14 cellular contexts compared by ENCODE assay signal in the genomic region with DNA sequence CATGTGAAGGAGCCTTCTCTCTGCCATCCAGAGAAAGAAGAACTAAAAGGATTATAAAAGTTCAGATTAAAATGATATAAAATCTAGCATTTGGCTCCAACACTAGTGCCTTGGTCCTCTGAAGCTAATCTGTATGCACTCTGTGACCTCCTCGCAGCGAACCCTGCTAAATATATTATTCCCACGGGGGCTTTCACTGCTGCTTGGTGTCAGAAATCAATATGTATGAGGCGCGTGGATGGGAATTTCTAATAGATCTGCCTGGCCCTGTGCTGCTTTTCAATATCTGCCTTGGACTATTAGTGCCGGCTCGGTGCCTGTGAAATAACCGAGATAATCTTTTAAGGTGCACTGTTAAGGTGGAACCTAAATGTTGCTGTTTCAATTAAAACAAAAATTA.
A peak's percentile ranks its signal among the peaks of the same experiment; 100 is the strongest.
DNase-seq lines count a peak whose midpoint lies in the region; TF ChIP-seq lines count a peak whose summit lies in the region.
"Had no signal": no experiment of that assay in that cellular context is flagged by ENCODE, and none has a peak within 500 bp of the region (broad histone marks: within the 10 kb centered on the region; RNA-seq: fewer than 3 reads in every experiment).

No MANE protein-coding gene starts in this region.

- H3K27ac ChIP-seq in breast epithelium (no peak overlapping the region), neural cell (ENCODE audit: low read length) (peak overlapping the region; percentile 97)
- H3K27ac ChIP-seq: epithelial cell of prostate had no signal

- no peaks in the 10 kb centered on the region for H3K4me1 ChIP-seq in breast epithelium

- H3K79me2 ChIP-seq in neural cell (replicated peaks; ENCODE audit: insufficient read depth, low read length), result no peaks in the 10 kb centered on the region

- H3K4me3 Mint-ChIP-seq in MCF 10A (ENCODE audit: unreplicated experiment) (no peak overlapping the region), type B pancreatic cell (peak overlapping the region; percentile 68)
- no peak overlapping the region for H3K4me3 Mint-ChIP-seq in activated CD4-positive, alpha-beta memory T cell treated with anti-CD3 and anti-CD28 coated beads, Interleukin-2, amount 10 ng/mL, durations not matched to agents 7 days and 5 days
- H3K4me3 Mint-ChIP-seq: activated naive CD8-positive, alpha-beta T cell had no signal

- TF ChIP-seq EP300 in neural cell (conservative IDR thresholded peaks at IDR 0.05; ENCODE audit: poor library complexity, severe bottlenecking), result peak; percentile 80

- POLR2A ChIA-PET in MCF 10A (lab: Yijun Ruan, JAX), result no interaction called here
- POLR2A ChIA-PET in activated CD4-positive, alpha-beta memory T cell treated with anti-CD3 and anti-CD28 coated beads, Interleukin-2, amount 10 ng/mL, durations not matched to agents 7 days and 5 days (lab: Charles Lee), result no interaction called here

- no peak for TF ChIP-seq POLR2A in breast epithelium (IDR thresholded peaks at IDR 0.05)

- peak overlapping the region; percentile 3 to 39 (median 34) for H3K4me3 ChIP-seq in breast epithelium
- H3K4me3 ChIP-seq in fibroblast of villous mesenchyme (ENCODE audit: low read depth, low read length), result peak overlapping the region; percentile 33
- H3K4me3 ChIP-seq in neural cell (ENCODE audit: low read length), result peak overlapping the region; percentile 61
- no peak overlapping the region for H3K4me3 ChIP-seq in foreskin fibroblast (ENCODE audit: low read depth in 1 of 2, low read length in 2 of 2)

- H3K27me3 ChIP-seq in breast epithelium (no peaks in the 10 kb centered on the region), neural cell (ENCODE audit: insufficient read depth, low read depth, low read length) (no peaks in the 10 kb centered on the region)

- no peaks in the 10 kb centered on the region for H3K9me2 ChIP-seq in neural cell (ENCODE audit: insufficient read depth, low read length)

- H3K36me3 ChIP-seq in breast epithelium (no peaks in the 10 kb centered on the region), neural cell (ENCODE audit: insufficient read depth, low read length) (no peaks in the 10 kb centered on the region)

- H2AFZ ChIP-seq in neural cell (ENCODE audit: low read depth, low read length), result no peak overlapping the region

- H3K4me1 Mint-ChIP-seq in MCF 10A (ENCODE audit: insufficient read depth, unreplicated experiment), result no peaks in the 10 kb centered on the region
- H3K4me1 Mint-ChIP-seq in type B pancreatic cell (ENCODE audit: unreplicated experiment), result peaks cover 24% of the 10 kb centered on the region
- no peaks in the 10 kb centered on the region for H3K4me1 Mint-ChIP-seq in activated CD4-positive, alpha-beta memory T cell treated with anti-CD3 and anti-CD28 coated beads, Interleukin-2, amount 10 ng/mL, durations not matched to agents 7 days and 5 days

- H3K9me3 Mint-ChIP-seq in MCF 10A (ENCODE audit: unreplicated experiment) (peaks cover 17% of the 10 kb centered on the region), type B pancreatic cell (peaks cover 5% of the 10 kb centered on the region)
- no peaks in the 10 kb centered on the region for H3K9me3 Mint-ChIP-seq in activated CD4-positive, alpha-beta memory T cell treated with anti-CD3 and anti-CD28 coated beads, Interleukin-2, amount 10 ng/mL, durations not matched to agents 7 days and 5 days

- H3K27ac Mint-ChIP-seq in MCF 10A (ENCODE audit: low read depth, unreplicated experiment) (no peak overlapping the region), type B pancreatic cell (no peak overlapping the region)
- H3K27ac Mint-ChIP-seq in activated CD4-positive, alpha-beta memory T cell treated with anti-CD3 and anti-CD28 coated beads, Interleukin-2, amount 10 ng/mL, durations not matched to agents 7 days and 5 days, result no peak overlapping the region
- H3K27ac Mint-ChIP-seq: activated naive CD8-positive, alpha-beta T cell had no signal

- peak; percentile 35 for TF ChIP-seq RAD21 in neural cell (conservative IDR thresholded peaks at IDR 0.05)

- no peak for TF ChIP-seq CTCF in breast epithelium (IDR thresholded peaks at IDR 0.05)
- no peak for TF ChIP-seq CTCF in MCF 10A (IDR thresholded peaks at IDR 0.05; ENCODE audit: unreplicated experiment)
- no peak for TF ChIP-seq CTCF in fibroblast of villous mesenchyme (IDR thresholded peaks at IDR 0.05; ENCODE audit: insufficient read depth, low read depth, low read length)
- TF ChIP-seq CTCF in neural cell (IDR thresholded peaks at IDR 0.05; ENCODE audit: poor library complexity, severe bottlenecking), result no peak
- TF ChIP-seq CTCF in type B pancreatic cell (conservative IDR thresholded peaks at IDR 0.05), result no peak
- TF ChIP-seq CTCF in foreskin fibroblast (IDR thresholded peaks at IDR 0.05; ENCODE audit: low read depth, low read length), result no peak

- BruUV-seq in MCF 10A (replicated peaks; lab: Mats Ljungman, UMichigan), result no TSS peak

- peaks cover 15% of the 10 kb centered on the region for H3F3A ChIP-seq in neural cell (ENCODE audit: insufficient read depth, low read length, poor library complexity, severe bottlenecking)

- H4K20me1 ChIP-seq in neural cell (ENCODE audit: insufficient read depth), result no peaks in the 10 kb centered on the region

- CTCF ChIA-PET in MCF 10A (lab: Yijun Ruan, JAX), result no interaction called here
- CTCF ChIA-PET in activated CD4-positive, alpha-beta memory T cell treated with anti-CD3 and anti-CD28 coated beads, Interleukin-2, amount 10 ng/mL, durations not matched to agents 7 days and 5 days (lab: Charles Lee), result no interaction called here

- H3K9ac ChIP-seq in neural cell (ENCODE audit: low read length), result peak overlapping the region; percentile 75

- peak overlapping the region; percentile 94 for H3K4me2 ChIP-seq in neural cell (ENCODE audit: low read length)

- no peaks in the 10 kb centered on the region for H3K36me3 Mint-ChIP-seq in MCF 10A (ENCODE audit: insufficient read depth, unreplicated experiment)
- no peaks in the 10 kb centered on the region for H3K36me3 Mint-ChIP-seq in type B pancreatic cell
- no peaks in the 10 kb centered on the region for H3K36me3 Mint-ChIP-seq in activated CD4-positive, alpha-beta memory T cell treated with anti-CD3 and anti-CD28 coated beads, Interleukin-2, amount 10 ng/mL, durations not matched to agents 7 days and 5 days (ENCODE audit: low read depth)
- H3K36me3 Mint-ChIP-seq: activated naive CD8-positive, alpha-beta T cell had no signal

- intact Hi-C loops in breast epithelium (cut with DNase I; ENCODE audit: low total_unique reads), result no loop called here
- intact Hi-C loops in MCF 10A (cut with micrococcal nuclease), result no loop called here

- H3K9me3 ChIP-seq in breast epithelium, result no peaks in the 10 kb centered on the region
- no peaks in the 10 kb centered on the region for H3K9me3 ChIP-seq in neural cell (ENCODE audit: low read length)

- no peak for DNase-seq in breast epithelium (ENCODE audit: low spot score in 2 of 2)
- DNase-seq in MCF 10A (ENCODE audit: unreplicated experiment), result no peak
- DNase-seq in fibroblast of villous mesenchyme (ENCODE audit: low read depth), result no peak
- DNase-seq in type B pancreatic cell (ENCODE audit: extremely low spot score, unreplicated experiment), result no peak
- DNase-seq in SKM-1 (lab: John Stamatoyannopoulos, UW; ENCODE audit: unreplicated experiment), result no peak
- DNase-seq in foreskin fibroblast, result no peak
- no peak for DNase-seq in activated CD4-positive, alpha-beta memory T cell treated with anti-CD3 and anti-CD28 coated beads, Interleukin-2, amount 10 ng/mL, durations not matched to agents 7 days and 5 days
- DNase-seq: activated CD4-positive, CD25-positive, alpha-beta regulatory T cell treated with anti-CD3 and anti-CD28 coated beads, Interleukin-2, amount 50 U/mL, for 72 hours; mesendoderm; NCI-H1417 treated with DMSO at 0.1 percent for 48 hours; SHP77 had no signal

- H3K27me3 Mint-ChIP-seq in MCF 10A (ENCODE audit: insufficient read depth, unreplicated experiment) (no peaks in the 10 kb centered on the region), type B pancreatic cell (peaks cover 9% of the 10 kb centered on the region)
- H3K27me3 Mint-ChIP-seq in activated CD4-positive, alpha-beta memory T cell treated with anti-CD3 and anti-CD28 coated beads, Interleukin-2, amount 10 ng/mL, durations not matched to agents 7 days and 5 days, result no peaks in the 10 kb centered on the region
- H3K27me3 Mint-ChIP-seq: activated naive CD8-positive, alpha-beta T cell had no signal

TF ChIP-seq in neural cell, 6 proteins besides CTCF, POLR2A, EP300 and RAD21:
- TF ChIP-seq SMC3 (conservative IDR thresholded peaks at IDR 0.05; ENCODE audit: poor library complexity) (peak; percentile 36), EZH2 (IDR thresholded peaks at IDR 0.05; ENCODE audit: borderline replicate concordance, insufficient read depth, low read length, poor library complexity, severe bottlenecking) (no peak), POLR2AphosphoS5 (IDR thresholded peaks at IDR 0.05) (peak; percentile 61), MXI1 (conservative IDR thresholded peaks at IDR 0.05; ENCODE audit: poor library complexity, severe bottlenecking) (peak; percentile 64)
- TF ChIP-seq, protein P1, sequence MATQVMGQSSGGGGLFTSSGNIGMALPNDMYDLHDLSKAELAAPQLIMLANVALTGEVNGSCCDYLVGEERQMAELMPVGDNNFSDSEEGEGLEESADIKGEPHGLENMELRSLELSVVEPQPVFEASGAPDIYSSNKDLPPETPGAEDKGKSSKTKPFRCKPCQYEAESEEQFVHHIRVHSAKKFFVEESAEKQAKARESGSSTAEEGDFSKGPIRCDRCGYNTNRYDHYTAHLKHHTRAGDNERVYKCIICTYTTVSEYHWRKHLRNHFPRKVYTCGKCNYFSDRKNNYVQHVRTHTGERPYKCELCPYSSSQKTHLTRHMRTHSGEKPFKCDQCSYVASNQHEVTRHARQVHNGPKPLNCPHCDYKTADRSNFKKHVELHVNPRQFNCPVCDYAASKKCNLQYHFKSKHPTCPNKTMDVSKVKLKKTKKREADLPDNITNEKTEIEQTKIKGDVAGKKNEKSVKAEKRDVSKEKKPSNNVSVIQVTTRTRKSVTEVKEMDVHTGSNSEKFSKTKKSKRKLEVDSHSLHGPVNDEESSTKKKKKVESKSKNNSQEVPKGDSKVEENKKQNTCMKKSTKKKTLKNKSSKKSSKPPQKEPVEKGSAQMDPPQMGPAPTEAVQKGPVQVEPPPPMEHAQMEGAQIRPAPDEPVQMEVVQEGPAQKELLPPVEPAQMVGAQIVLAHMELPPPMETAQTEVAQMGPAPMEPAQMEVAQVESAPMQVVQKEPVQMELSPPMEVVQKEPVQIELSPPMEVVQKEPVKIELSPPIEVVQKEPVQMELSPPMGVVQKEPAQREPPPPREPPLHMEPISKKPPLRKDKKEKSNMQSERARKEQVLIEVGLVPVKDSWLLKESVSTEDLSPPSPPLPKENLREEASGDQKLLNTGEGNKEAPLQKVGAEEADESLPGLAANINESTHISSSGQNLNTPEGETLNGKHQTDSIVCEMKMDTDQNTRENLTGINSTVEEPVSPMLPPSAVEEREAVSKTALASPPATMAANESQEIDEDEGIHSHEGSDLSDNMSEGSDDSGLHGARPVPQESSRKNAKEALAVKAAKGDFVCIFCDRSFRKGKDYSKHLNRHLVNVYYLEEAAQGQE (IDR thresholded peaks at IDR 0.05; ENCODE audit: borderline replicate concordance), result peak; percentile 26
TF ChIP-seq in neural cell: peak in this region for 4.

Comparison
In these comparisons a context has a peak if more than half of its experiments do, and no peak if none do; other contexts are left out.
1. H3K4me3 ChIP-seq: peak in breast epithelium (3 of 3), fibroblast of villous mesenchyme (single experiment) and neural cell (single experiment); none in foreskin fibroblast (0 of 2).